In the genomic region with DNA sequence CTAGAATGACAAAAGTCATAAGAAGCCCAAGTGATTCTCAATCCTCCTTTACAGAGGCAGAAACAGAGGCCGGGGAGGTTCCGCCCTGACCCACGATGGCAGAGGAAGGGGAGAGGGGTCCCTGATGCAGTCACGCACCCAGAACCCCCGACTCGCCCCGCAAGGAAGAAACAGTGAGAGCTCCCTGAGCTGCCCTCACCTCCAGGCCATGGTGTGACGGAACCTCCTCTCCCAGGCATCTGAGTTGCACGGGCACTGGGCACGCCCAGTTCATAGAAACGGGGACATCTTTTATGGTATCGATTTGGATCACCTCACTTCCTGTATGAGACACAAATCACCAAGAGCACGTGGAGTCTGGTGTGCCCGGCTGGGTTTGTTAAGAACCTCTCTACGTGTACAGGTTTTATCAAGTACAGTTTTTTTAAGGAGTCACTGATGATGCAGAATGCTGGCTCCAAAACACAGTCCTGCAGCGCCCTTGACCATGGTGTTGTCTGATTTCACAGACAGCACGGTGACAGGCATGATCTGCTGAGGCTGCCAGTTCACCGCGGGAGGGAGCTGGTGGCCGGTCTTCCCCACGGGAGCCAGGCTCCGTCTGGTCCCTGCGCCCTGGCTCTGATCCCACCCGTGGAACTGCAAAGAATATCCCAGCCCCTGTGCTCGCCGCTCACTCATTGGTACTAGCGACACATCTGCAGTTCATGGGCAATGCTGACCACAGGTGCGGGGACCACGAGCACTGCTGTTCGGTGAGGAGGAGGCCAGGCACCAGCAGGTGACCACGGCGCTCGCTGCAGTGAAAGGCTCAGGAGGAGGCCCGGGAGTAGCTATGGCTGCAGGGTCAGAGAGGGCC, we compare ENCODE assay signal across 11 cellular contexts. TPM values are rescaled to one million over a fixed set of nuclear protein-coding genes. Genes with fewer than 3 reads are reported as not detected.
A peak's percentile ranks its signal among the peaks of the same experiment; 100 is the strongest.
DNase-seq lines count a peak whose midpoint lies in the region; ATAC-seq and TF ChIP-seq lines count a peak whose summit lies in the region.
"Had no signal": no experiment of that assay in that cellular context is flagged by ENCODE, and none has a peak within 500 bp of the region (broad histone marks: within the 10 kb centered on the region; RNA-seq: fewer than 3 reads in every experiment).

No MANE protein-coding gene starts in this region.

- H3K4me3 Mint-ChIP-seq in glutamatergic neuron (ENCODE audit: unreplicated experiment) (no peak overlapping the region), osteocyte (ENCODE audit: unreplicated experiment) (no peak overlapping the region)
- H3K4me3 Mint-ChIP-seq: activated naive CD4-positive, alpha-beta T cell treated with anti-CD3 and anti-CD28 coated beads, Interleukin-2, amount 50 U/mL, for 24 hours; CD8-positive, alpha-beta T cell had no signal

- no peaks in the 10 kb centered on the region; the same call in 1 of the 2 replicates for H3K36me3 ChIP-seq in ES-I3 (ENCODE audit: insufficient read depth, low read length)

- no peak for ATAC-seq in HG03025 (IDR thresholded peaks at IDR 0.05; ENCODE audit: low FRiP score, unreplicated experiment)
- ATAC-seq: CD8-positive, alpha-beta T cell had no signal

- TF ChIP-seq CTCF in glutamatergic neuron (IDR thresholded peaks at IDR 0.05; ENCODE audit: partially characterized antibody, unreplicated experiment) (no peak), osteocyte (IDR thresholded peaks at IDR 0.05) (no peak)

- H3K9ac ChIP-seq in ES-I3 (ENCODE audit: low read depth, low read length): peak overlapping the region; percentile 23; the same call in 1 of the 2 replicates

- peaks cover 16% of the 10 kb centered on the region for H3K9me3 Mint-ChIP-seq in glutamatergic neuron (ENCODE audit: unreplicated experiment)
- H3K9me3 Mint-ChIP-seq in osteocyte (ENCODE audit: unreplicated experiment): no peaks in the 10 kb centered on the region
- H3K9me3 Mint-ChIP-seq: activated naive CD4-positive, alpha-beta T cell treated with anti-CD3 and anti-CD28 coated beads, Interleukin-2, amount 50 U/mL, for 24 hours; CD8-positive, alpha-beta T cell had no signal

- H3K27me3 Mint-ChIP-seq in glutamatergic neuron (ENCODE audit: unreplicated experiment) (peaks cover 4% of the 10 kb centered on the region), osteocyte (ENCODE audit: unreplicated experiment) (no peaks in the 10 kb centered on the region)

- H3K9me3 ChIP-seq in ES-I3 (ENCODE audit: control insufficient read depth, insufficient read depth, low read length): no peaks in the 10 kb centered on the region

- H3K36me3 Mint-ChIP-seq in glutamatergic neuron (ENCODE audit: unreplicated experiment) (peaks cover 6% of the 10 kb centered on the region), osteocyte (ENCODE audit: unreplicated experiment) (peaks cover 5% of the 10 kb centered on the region)
- H3K36me3 Mint-ChIP-seq: activated naive CD4-positive, alpha-beta T cell treated with anti-CD3 and anti-CD28 coated beads, Interleukin-2, amount 50 U/mL, for 24 hours; CD8-positive, alpha-beta T cell had no signal

- peaks cover 33% of the 10 kb centered on the region for H3K4me1 ChIP-seq in ES-I3 (ENCODE audit: insufficient read depth, low read length)

- H3K27ac Mint-ChIP-seq in glutamatergic neuron (ENCODE audit: unreplicated experiment) (no peak overlapping the region), osteocyte (ENCODE audit: unreplicated experiment) (peak overlapping the region; percentile 86)
- H3K27ac Mint-ChIP-seq: activated naive CD4-positive, alpha-beta T cell treated with anti-CD3 and anti-CD28 coated beads, Interleukin-2, amount 50 U/mL, for 24 hours; CD8-positive, alpha-beta T cell had no signal

- H3K4me1 Mint-ChIP-seq in glutamatergic neuron (ENCODE audit: low read depth, unreplicated experiment): peaks cover 37% of the 10 kb centered on the region
- peaks cover 63% of the 10 kb centered on the region for H3K4me1 Mint-ChIP-seq in osteocyte (ENCODE audit: unreplicated experiment)
- H3K4me1 Mint-ChIP-seq: activated naive CD4-positive, alpha-beta T cell treated with anti-CD3 and anti-CD28 coated beads, Interleukin-2, amount 50 U/mL, for 24 hours had no signal

- DNase-seq in SHP77 (lab: John Stamatoyannopoulos, UW) (peak; percentile 74), glutamatergic neuron (peak; percentile 17), osteocyte (ENCODE audit: extremely low spot score, unreplicated experiment) (peak; percentile 81), NCI-H1436 (lab: John Stamatoyannopoulos, UW) (no peak), GM19238 (ENCODE audit: insufficient read length, low spot score) (no peak), hepatic stellate cell (ENCODE audit: low spot score) (no peak)
- DNase-seq: CD8-positive, alpha-beta T cell; GOT3 had no signal

RNA-seq across cellular contexts. Expression of gene PXDN, which starts 35.6 kb away (rescaled TPM):
- total RNA-seq in glutamatergic neuron (ENCODE audit: unreplicated experiment) (226 TPM), osteocyte (459 and 488 TPM in 2 replicates)

Comparison
In these comparisons a context has a peak if more than half of its experiments do, and no peak if none do; other contexts are left out.
1. DNase-seq: peak in SHP77 (2 of 2), glutamatergic neuron (single experiment) and osteocyte (single experiment); none in NCI-H1436 (single experiment), GM19238 (single experiment) and hepatic stellate cell (single experiment).